In the genomic region with DNA sequence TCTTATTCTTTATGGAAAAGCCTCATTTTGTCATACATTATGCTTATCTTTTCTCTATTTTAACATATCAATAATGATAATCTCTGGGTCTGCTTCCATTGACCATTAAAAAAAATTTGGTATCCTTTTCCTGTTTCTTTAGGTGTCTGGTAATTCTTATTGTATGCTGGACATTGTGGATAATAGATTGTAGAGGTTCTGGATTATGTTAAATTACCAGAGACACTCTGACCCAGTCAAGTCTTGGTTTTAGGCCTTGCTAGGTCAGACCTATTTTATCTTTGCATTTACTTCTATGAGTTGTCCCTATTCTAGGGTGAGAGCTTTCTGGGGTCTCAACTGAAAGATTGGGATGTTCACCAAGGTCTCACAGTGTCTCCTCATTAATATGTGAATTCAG, we compare ENCODE assay signal across 24 cellular contexts.
"Had no signal": no experiment of that assay in that cellular context is flagged by ENCODE, and none has a peak within 500 bp of the region (broad histone marks: within the 10 kb centered on the region; RNA-seq: fewer than 3 reads in every experiment).

No MANE protein-coding gene starts in this region.

- H3K4me3 ChIP-seq: colonic mucosa, coronary artery, esophagus muscularis mucosa, esophagus squamous epithelium, gastrocnemius medialis, gastroesophageal sphincter, heart left ventricle, heart right ventricle had no signal

- H3K36me3 ChIP-seq: colonic mucosa, esophagus muscularis mucosa, esophagus squamous epithelium, gastrocnemius medialis, gastroesophageal sphincter, heart left ventricle, heart right ventricle had no signal

- DNase-seq: colonic mucosa; cortex of kidney; dermis blood vessel endothelial cell; dorsolateral prefrontal cortex; effector CD4-positive, alpha-beta T cell; effector CD8-positive, alpha-beta T cell; effector memory CD4-positive, alpha-beta T cell; effector memory CD8-positive, alpha-beta T cell; endodermal cell; erythroblast; esophagus squamous epithelium; foreskin fibroblast; foreskin keratinocyte; foreskin melanocyte; gastrocnemius medialis; glutamatergic neuron; head of caudate nucleus; heart left ventricle; heart right ventricle had no signal

- ATAC-seq: effector memory CD8-positive, alpha-beta T cell; esophagus mucosa; foreskin keratinocyte; gastrocnemius medialis; gastroesophageal sphincter; heart left ventricle; heart right ventricle had no signal

- H3K9me3 ChIP-seq: colonic mucosa, esophagus squamous epithelium had no signal

- H3K27ac ChIP-seq: colonic mucosa, coronary artery, epithelial cell of prostate, esophagus muscularis mucosa, esophagus squamous epithelium, foreskin keratinocyte, gastrocnemius medialis, gastroesophageal sphincter, heart left ventricle, heart right ventricle had no signal

- H3K4me1 ChIP-seq: colonic mucosa, esophagus muscularis mucosa, foreskin keratinocyte, gastrocnemius medialis, gastroesophageal sphincter, heart left ventricle, heart right ventricle had no signal
